In the genomic region with DNA sequence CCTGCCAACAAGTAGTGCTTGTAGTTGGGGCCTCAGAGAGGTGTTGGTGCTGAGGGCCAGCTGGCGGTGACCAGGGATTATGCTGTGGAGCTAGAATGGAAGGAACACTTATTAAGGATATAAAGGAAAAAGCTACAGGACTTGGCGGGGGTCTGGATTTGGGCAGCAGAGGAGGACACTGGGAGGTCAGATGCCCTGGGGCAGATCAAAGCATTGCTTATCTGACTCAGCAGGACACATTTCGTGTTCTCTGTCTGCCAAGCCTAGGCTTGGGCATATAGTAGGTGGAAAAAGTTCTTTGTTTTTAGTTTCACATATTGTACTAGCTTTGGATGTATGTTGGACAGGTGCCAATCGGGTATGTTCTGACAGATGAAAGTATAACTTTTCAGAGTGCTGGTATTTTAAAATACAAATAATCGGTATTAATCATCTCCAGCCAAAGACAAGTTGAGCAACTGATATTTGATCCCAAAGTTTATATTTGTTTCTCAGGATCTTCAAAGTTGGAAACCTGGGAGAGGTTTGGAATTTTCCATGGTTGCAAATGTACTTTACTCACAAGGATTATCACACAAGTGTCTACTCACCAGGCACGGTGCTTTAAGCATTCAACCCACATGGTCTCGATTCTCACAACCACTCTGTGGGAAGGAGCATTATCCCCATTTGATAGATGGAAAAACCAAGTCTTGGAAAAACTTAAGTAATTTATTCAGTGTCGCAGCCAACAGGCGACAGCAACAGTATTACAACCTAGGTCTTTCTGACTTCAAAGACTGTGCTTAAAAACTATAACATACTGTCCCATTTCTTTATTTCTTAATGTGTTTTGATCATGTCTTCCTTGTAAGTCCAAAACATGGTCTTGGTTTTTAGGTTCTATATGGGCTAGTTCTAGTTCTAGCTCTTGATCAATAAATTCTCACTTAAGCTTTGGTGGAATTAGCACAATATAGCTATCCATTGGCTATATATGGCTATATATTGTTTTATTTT, we compare ENCODE assay signal across 1 cellular context.
TF ChIP-seq lines count a peak whose summit lies in the region.

No MANE protein-coding gene starts in this region.

TF ChIP-seq in HepG2, 621 proteins besides CTCF, POLR2A, EP300 and RAD21 (continued from another document and continues in another):
- TF ChIP-seq, protein P1, sequence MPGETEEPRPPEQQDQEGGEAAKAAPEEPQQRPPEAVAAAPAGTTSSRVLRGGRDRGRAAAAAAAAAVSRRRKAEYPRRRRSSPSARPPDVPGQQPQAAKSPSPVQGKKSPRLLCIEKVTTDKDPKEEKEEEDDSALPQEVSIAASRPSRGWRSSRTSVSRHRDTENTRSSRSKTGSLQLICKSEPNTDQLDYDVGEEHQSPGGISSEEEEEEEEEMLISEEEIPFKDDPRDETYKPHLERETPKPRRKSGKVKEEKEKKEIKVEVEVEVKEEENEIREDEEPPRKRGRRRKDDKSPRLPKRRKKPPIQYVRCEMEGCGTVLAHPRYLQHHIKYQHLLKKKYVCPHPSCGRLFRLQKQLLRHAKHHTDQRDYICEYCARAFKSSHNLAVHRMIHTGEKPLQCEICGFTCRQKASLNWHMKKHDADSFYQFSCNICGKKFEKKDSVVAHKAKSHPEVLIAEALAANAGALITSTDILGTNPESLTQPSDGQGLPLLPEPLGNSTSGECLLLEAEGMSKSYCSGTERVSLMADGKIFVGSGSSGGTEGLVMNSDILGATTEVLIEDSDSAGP (CRISPR knock-in tag; IDR thresholded peaks at IDR 0.05; ENCODE audit: borderline replicate concordance), result no peak; the same call in 1 of the 2 replicates
- TF ChIP-seq NR3C1 (CRISPR knock-in tag; IDR thresholded peaks at IDR 0.05) (no peak), ZNF577 (CRISPR knock-in tag; IDR thresholded peaks at IDR 0.05; ENCODE audit: borderline replicate concordance, low read depth) (no peak), ZNF329 (CRISPR knock-in tag; IDR thresholded peaks at IDR 0.05; ENCODE audit: low read depth) (no peak), ZSCAN30 (CRISPR knock-in tag; IDR thresholded peaks at IDR 0.05) (no peak), ZNF547 (CRISPR knock-in tag; IDR thresholded peaks at IDR 0.05) (no peak), ZNF317 (CRISPR knock-in tag; IDR thresholded peaks at IDR 0.05) (no peak), ZSCAN5A (CRISPR knock-in tag; IDR thresholded peaks at IDR 0.05; ENCODE audit: borderline replicate concordance) (no peak), MEF2D (CRISPR knock-in tag; IDR thresholded peaks at IDR 0.05) (no peak), ZNF614 (CRISPR knock-in tag; IDR thresholded peaks at IDR 0.05; ENCODE audit: borderline replicate concordance) (no peak), SKI (IDR thresholded peaks at IDR 0.05; ENCODE audit: partially characterized antibody) (no peak), TRIM24 (CRISPR knock-in tag; IDR thresholded peaks at IDR 0.05) (no peak), ATM (IDR thresholded peaks at IDR 0.05; ENCODE audit: borderline replicate concordance) (no peak), ETV6 (CRISPR knock-in tag; conservative IDR thresholded peaks at IDR 0.05) (no peak), JUNB (CRISPR knock-in tag; IDR thresholded peaks at IDR 0.05; ENCODE audit: borderline replicate concordance) (no peak), SP2 (CRISPR knock-in tag; IDR thresholded peaks at IDR 0.05) (no peak), ADNP (CRISPR knock-in tag; IDR thresholded peaks at IDR 0.05) (peak; percentile 86), KDM1A (CRISPR knock-in tag; IDR thresholded peaks at IDR 0.05) (peak; percentile 91), CAMTA2 (CRISPR knock-in tag; IDR thresholded peaks at IDR 0.05; ENCODE audit: borderline replicate concordance) (no peak), ZNF839 (CRISPR knock-in tag; IDR thresholded peaks at IDR 0.05; ENCODE audit: borderline replicate concordance) (no peak), NCOR1 (IDR thresholded peaks at IDR 0.05; ENCODE audit: borderline replicate concordance, low read length) (peak; percentile 78; the same call in 1 of the 2 replicates), SNAPC2 (CRISPR knock-in tag; IDR thresholded peaks at IDR 0.05) (no peak), HES4 (CRISPR knock-in tag; IDR thresholded peaks at IDR 0.05; ENCODE audit: borderline replicate concordance) (no peak), ERF (CRISPR knock-in tag; IDR thresholded peaks at IDR 0.05) (no peak), IRX3 (CRISPR knock-in tag; IDR thresholded peaks at IDR 0.05; ENCODE audit: borderline replicate concordance, low read depth) (no peak), NPAS2 (CRISPR knock-in tag; IDR thresholded peaks at IDR 0.05; ENCODE audit: borderline replicate concordance) (no peak), ZNF253 (CRISPR knock-in tag; IDR thresholded peaks at IDR 0.05; ENCODE audit: borderline replicate concordance) (no peak), ZNF512B (CRISPR knock-in tag; IDR thresholded peaks at IDR 0.05; ENCODE audit: borderline replicate concordance) (no peak), DMAP1 (CRISPR knock-in tag; IDR thresholded peaks at IDR 0.05) (no peak), ZNF678 (CRISPR knock-in tag; IDR thresholded peaks at IDR 0.05) (no peak), ZNF780A (CRISPR knock-in tag; IDR thresholded peaks at IDR 0.05) (no peak), RFX1 (IDR thresholded peaks at IDR 0.05) (no peak), TEF (CRISPR knock-in tag; IDR thresholded peaks at IDR 0.05) (no peak), ZNF629 (CRISPR knock-in tag; conservative IDR thresholded peaks at IDR 0.05) (peak; percentile 98), ZNF362 (CRISPR knock-in tag; IDR thresholded peaks at IDR 0.05; ENCODE audit: borderline replicate concordance) (no peak), ZBTB7A (CRISPR knock-in tag; IDR thresholded peaks at IDR 0.05) (no peak)
- TF ChIP-seq, protein P2, sequence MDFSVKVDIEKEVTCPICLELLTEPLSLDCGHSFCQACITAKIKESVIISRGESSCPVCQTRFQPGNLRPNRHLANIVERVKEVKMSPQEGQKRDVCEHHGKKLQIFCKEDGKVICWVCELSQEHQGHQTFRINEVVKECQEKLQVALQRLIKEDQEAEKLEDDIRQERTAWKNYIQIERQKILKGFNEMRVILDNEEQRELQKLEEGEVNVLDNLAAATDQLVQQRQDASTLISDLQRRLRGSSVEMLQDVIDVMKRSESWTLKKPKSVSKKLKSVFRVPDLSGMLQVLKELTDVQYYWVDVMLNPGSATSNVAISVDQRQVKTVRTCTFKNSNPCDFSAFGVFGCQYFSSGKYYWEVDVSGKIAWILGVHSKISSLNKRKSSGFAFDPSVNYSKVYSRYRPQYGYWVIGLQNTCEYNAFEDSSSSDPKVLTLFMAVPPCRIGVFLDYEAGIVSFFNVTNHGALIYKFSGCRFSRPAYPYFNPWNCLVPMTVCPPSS (IDR thresholded peaks at IDR 0.05), result no peak
- TF ChIP-seq, protein P3, sequence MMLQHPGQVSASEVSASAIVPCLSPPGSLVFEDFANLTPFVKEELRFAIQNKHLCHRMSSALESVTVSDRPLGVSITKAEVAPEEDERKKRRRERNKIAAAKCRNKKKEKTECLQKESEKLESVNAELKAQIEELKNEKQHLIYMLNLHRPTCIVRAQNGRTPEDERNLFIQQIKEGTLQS (CRISPR knock-in tag; IDR thresholded peaks at IDR 0.05), result no peak
- TF ChIP-seq, protein P4, sequence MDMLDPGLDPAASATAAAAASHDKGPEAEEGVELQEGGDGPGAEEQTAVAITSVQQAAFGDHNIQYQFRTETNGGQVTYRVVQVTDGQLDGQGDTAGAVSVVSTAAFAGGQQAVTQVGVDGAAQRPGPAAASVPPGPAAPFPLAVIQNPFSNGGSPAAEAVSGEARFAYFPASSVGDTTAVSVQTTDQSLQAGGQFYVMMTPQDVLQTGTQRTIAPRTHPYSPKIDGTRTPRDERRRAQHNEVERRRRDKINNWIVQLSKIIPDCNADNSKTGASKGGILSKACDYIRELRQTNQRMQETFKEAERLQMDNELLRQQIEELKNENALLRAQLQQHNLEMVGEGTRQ (IDR thresholded peaks at IDR 0.05; ENCODE audit: low read depth, low read length), result no peak
- TF ChIP-seq, protein P4 (CRISPR knock-in tag; IDR thresholded peaks at IDR 0.05; ENCODE audit: borderline replicate concordance), result no peak
- TF ChIP-seq, protein P5, sequence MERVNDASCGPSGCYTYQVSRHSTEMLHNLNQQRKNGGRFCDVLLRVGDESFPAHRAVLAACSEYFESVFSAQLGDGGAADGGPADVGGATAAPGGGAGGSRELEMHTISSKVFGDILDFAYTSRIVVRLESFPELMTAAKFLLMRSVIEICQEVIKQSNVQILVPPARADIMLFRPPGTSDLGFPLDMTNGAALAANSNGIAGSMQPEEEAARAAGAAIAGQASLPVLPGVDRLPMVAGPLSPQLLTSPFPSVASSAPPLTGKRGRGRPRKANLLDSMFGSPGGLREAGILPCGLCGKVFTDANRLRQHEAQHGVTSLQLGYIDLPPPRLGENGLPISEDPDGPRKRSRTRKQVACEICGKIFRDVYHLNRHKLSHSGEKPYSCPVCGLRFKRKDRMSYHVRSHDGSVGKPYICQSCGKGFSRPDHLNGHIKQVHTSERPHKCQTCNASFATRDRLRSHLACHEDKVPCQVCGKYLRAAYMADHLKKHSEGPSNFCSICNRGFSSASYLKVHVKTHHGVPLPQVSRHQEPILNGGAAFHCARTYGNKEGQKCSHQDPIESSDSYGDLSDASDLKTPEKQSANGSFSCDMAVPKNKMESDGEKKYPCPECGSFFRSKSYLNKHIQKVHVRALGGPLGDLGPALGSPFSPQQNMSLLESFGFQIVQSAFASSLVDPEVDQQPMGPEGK (CRISPR knock-in tag; IDR thresholded peaks at IDR 0.05), result no peak
- TF ChIP-seq, protein P6, sequence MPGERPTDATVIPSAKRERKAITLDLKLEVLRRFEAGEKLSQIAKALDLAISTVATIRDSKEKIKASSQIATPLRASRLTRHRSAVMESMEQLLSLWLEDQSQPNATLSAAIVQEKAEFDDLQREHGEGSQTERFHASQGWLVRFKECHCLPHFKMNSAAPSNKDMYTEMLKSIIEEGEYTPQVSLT (CRISPR knock-in tag; IDR thresholded peaks at IDR 0.05; ENCODE audit: borderline replicate concordance, low read depth), result no peak
- TF ChIP-seq, protein P7, sequence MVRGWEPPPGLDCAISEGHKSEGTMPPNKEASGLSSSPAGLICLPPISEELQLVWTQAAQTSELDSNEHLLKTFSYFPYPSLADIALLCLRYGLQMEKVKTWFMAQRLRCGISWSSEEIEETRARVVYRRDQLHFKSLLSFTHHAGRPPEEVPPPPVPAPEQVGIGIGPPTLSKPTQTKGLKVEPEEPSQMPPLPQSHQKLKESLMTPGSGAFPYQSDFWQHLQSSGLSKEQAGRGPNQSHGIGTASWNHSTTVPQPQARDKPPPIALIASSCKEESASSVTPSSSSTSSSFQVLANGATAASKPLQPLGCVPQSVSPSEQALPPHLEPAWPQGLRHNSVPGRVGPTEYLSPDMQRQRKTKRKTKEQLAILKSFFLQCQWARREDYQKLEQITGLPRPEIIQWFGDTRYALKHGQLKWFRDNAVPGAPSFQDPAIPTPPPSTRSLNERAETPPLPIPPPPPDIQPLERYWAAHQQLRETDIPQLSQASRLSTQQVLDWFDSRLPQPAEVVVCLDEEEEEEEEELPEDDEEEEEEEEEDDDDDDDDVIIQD (CRISPR knock-in tag; IDR thresholded peaks at IDR 0.05; ENCODE audit: low read depth), result no peak
